In the genomic region with DNA sequence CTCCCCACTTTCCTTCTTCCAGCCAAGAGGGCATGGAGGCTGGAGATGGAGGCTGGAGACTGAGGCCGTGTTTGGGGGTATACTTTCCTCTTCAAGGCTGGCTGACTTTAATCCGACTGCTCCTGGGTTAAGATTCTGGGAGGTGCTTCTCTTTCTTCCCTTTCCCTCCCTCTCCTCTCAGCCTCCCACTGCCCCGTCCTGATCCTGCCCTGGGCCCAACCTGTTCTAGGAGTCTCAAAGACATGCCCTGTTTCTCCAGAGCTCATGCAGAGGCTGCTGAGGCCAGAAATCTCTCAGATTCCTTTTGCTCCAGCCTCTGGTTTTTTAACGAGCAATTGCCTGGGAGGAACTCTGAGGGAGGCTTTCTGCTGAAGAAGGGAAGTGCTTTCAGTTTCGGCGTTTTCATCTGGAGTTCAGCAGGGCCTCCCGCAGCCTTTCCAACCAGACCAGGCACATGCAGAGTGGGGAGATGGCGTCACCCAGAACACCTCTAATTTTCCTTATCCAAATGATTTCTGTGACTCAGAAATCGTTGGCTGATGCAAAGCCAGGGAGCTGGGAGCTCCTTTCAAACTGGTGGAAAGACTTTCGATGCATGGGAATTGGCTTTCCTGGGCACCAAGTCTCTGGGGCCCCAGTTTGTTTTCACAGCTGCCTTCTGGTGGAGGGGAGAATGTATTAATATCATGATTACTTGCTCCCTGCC, we compare ENCODE assay signal across 8 cellular contexts. TPM values are rescaled to one million over a fixed set of nuclear protein-coding genes. Genes with fewer than 3 reads are reported as not detected.
DNase-seq lines count a peak whose midpoint lies in the region; ATAC-seq and TF ChIP-seq lines count a peak whose summit lies in the region.

No MANE protein-coding gene starts in this region.

- TF ChIP-seq CTCF in AG09309 (IDR thresholded peaks at IDR 0.05; ENCODE audit: control insufficient read depth, insufficient read depth, low read depth, low read length, missing control alignments) (no peak), HL-60 (IDR thresholded peaks at IDR 0.05; ENCODE audit: insufficient read depth, low read length) (no peak), left lung (IDR thresholded peaks at IDR 0.05) (no peak)

- ATAC-seq in left lung (peak; percentile 72), HG03108 (IDR thresholded peaks at IDR 0.05; ENCODE audit: unreplicated experiment) (no peak)

- DNase-seq in AG09309 (ENCODE audit: low read depth) (peak; percentile 75), HL-60 (ENCODE audit: low read depth in 1 of 2, low spot score in 1 of 2) (peak; percentile 60 to 63), left lung (no peak), posterior vena cava (ENCODE audit: low spot score) (no peak), HK-2 (ENCODE audit: unreplicated experiment) (no peak)

- peak overlapping the region; percentile 97 for H3K27ac ChIP-seq in HL-60 (replicated peaks)
- H3K27ac ChIP-seq in adipose tissue (ENCODE audit: low read depth, low read length), result peak overlapping the region; percentile 28
- H3K27ac ChIP-seq in left lung, result peak overlapping the region; percentile 80 to 83
- H3K27ac ChIP-seq in thymus (ENCODE audit: low read depth), result peak overlapping the region; percentile 65

- H3K27me3 ChIP-seq in HL-60 (ENCODE audit: insufficient read depth, poor library complexity, severe bottlenecking) (no peaks in the 10 kb centered on the region), left lung (no peaks in the 10 kb centered on the region), thymus (ENCODE audit: control insufficient read depth, insufficient read depth) (no peaks in the 10 kb centered on the region)

- H3K4me1 ChIP-seq in left lung, result peaks cover 7 to 69% of the 10 kb centered on the region in 2 donors
- H3K4me1 ChIP-seq in thymus (ENCODE audit: control insufficient read depth, insufficient read depth, low read length), result peaks cover 9% of the 10 kb centered on the region

- H3K36me3 ChIP-seq in left lung (no peaks in the 10 kb centered on the region), thymus (ENCODE audit: control insufficient read depth, insufficient read depth) (no peaks in the 10 kb centered on the region)

- H3K9me3 ChIP-seq in left lung (no peaks in the 10 kb centered on the region), thymus (ENCODE audit: control insufficient read depth) (no peaks in the 10 kb centered on the region)

- 10 to 39% (median 19%) methylated on average over 10 of the region's 10 CpGs for whole genome bisulfite sequencing in adipose tissue, 3 donors
- 36% methylated on average over 10 of the region's 10 CpGs for WGBS in thymus

- intact Hi-C loops in left lung (cut with DNase I) (no loop called here), posterior vena cava (cut with DNase I) (no loop called here)

- no peak overlapping the region; the same call in 1 of the 2 replicates for H3K4me3 ChIP-seq in AG09309 (ENCODE audit: control insufficient read depth, low read depth, low read length)
- no peak overlapping the region for H3K4me3 ChIP-seq in HL-60 (replicated peaks; ENCODE audit: insufficient read depth, low read length)
- H3K4me3 ChIP-seq in left lung, result no peak overlapping the region
- no peak overlapping the region for H3K4me3 ChIP-seq in thymus (ENCODE audit: low read length)

RNA-seq across cellular contexts. Expression of gene FAM9C, which starts 34.5 kb away (rescaled TPM):
- polyA plus RNA-seq in adipose tissue, result under 1 TPM in 1 of 3 donors, not detected in 2; 0.09 TPM
- total RNA-seq in left lung, result not detected
- 0.07 TPM for polyA plus RNA-seq in thymus
- under 1 TPM in 1 of 2 donors, not detected in 1; 0.19 TPM for total RNA-seq in posterior vena cava

Comparison
In these comparisons a context has a peak if more than half of its experiments do, and no peak if none do; other contexts are left out.
1. DNase-seq: peak in AG09309 (single experiment) and HL-60 (2 of 2); none in left lung (0 of 2), posterior vena cava (single experiment) and HK-2 (single experiment).
2. H3K27ac ChIP-seq: peak in every context shown above with its lines; median percentile 97 in HL-60; 82 in left lung; 65 in thymus; 28 in adipose tissue.